8 cellular contexts compared by ENCODE assay signal in genomic region chr6:15623282-15624116, GRCh38. TPM values are rescaled to one million over a fixed set of nuclear protein-coding genes. Genes with fewer than 3 reads are reported as not detected.
DNase-seq lines count a peak whose midpoint lies in the region; ATAC-seq and TF ChIP-seq lines count a peak whose summit lies in the region.

No MANE protein-coding gene starts in this region.

- no peaks in the 10 kb centered on the region for H3K27me3 Mint-ChIP-seq in neural progenitor cell (ENCODE audit: insufficient read depth, low read depth)

- no peak for ATAC-seq in GM21423 (IDR thresholded peaks at IDR 0.05; ENCODE audit: unreplicated experiment)

- H3K4me1 Mint-ChIP-seq in neural progenitor cell, result peaks cover 22% of the 10 kb centered on the region

- H3K4me1 ChIP-seq in neural progenitor cell, result peaks cover 17% of the 10 kb centered on the region

- H3K36me3 ChIP-seq in neural progenitor cell, result no peaks in the 10 kb centered on the region

- no peak overlapping the region for H3K27ac ChIP-seq in neural progenitor cell

- H3K4me3 Mint-ChIP-seq in neural progenitor cell, result no peak overlapping the region

- H4K20me1 ChIP-seq in neural progenitor cell (ENCODE audit: low read depth), result peaks cover 4% of the 10 kb centered on the region

- H3K9ac ChIP-seq in neural progenitor cell, result no peak overlapping the region

- H3F3A ChIP-seq in neural progenitor cell (ENCODE audit: low read depth), result peaks cover 11% of the 10 kb centered on the region

- peak; percentile 81 for TF ChIP-seq CTCF in neural progenitor cell (IDR thresholded peaks at IDR 0.05)

- no peaks in the 10 kb centered on the region for H3K27me3 ChIP-seq in neural progenitor cell

- H3K27ac Mint-ChIP-seq in neural progenitor cell, result no peak overlapping the region

- no peaks in the 10 kb centered on the region for H3K9me3 Mint-ChIP-seq in neural progenitor cell

- H3K79me2 ChIP-seq in neural progenitor cell (ENCODE audit: low read depth), result no peaks in the 10 kb centered on the region

- no peaks in the 10 kb centered on the region for H3K36me3 Mint-ChIP-seq in neural progenitor cell

- H3K9me3 ChIP-seq in neural progenitor cell (ENCODE audit: low read depth), result no peaks in the 10 kb centered on the region

- DNase-seq in NCI-H82 (lab: John Stamatoyannopoulos, UW) (peak; percentile 67), NCI-H82 treated with DMSO at 0.1 percent for 48 hours (lab: John Stamatoyannopoulos, UW; ENCODE audit: unreplicated experiment) (no peak), NOMO-1 treated with DMSO at 0.1 percent for 48 hours (lab: John Stamatoyannopoulos, UW; ENCODE audit: unreplicated experiment) (peak; percentile 68), dermis blood vessel endothelial cell (peak; percentile 53), neural progenitor cell (ENCODE audit: low spot score) (no peak), RPMI8226 (no peak)
- DNase-seq in stimulated activated CD4-positive, alpha-beta T cell treated with anti-CD3 and anti-CD28 coated beads, Interleukin-1b, Interleukin-23, amount 100 ng/mL, for 48 hours, result no peak

- no peak overlapping the region for H3K4me2 ChIP-seq in neural progenitor cell

- H2AFZ ChIP-seq in neural progenitor cell (replicated peaks), result no peak overlapping the region

- H3K4me3 ChIP-seq in neural progenitor cell, result no peak overlapping the region

RNA-seq across cellular contexts. Expression of gene DTNBP1, which starts 39.3 kb away (rescaled TPM):
- 13.6 and 16.0 TPM in 2 replicates for total RNA-seq in dermis blood vessel endothelial cell
- total RNA-seq in neural progenitor cell (ENCODE audit: low replicate concordance), result 4.5 and 6.0 TPM in 2 replicates

Comparison
In these comparisons a context has a peak if more than half of its experiments do, and no peak if none do; other contexts are left out.
1. DNase-seq: peak in NCI-H82 (single experiment), NOMO-1 treated with DMSO at 0.1 percent for 48 hours (single experiment) and dermis blood vessel endothelial cell (single experiment); none in NCI-H82 treated with DMSO at 0.1 percent for 48 hours (single experiment), neural progenitor cell (single experiment), stimulated activated CD4-positive, alpha-beta T cell treated with anti-CD3 and anti-CD28 coated beads, Interleukin-1b, Interleukin-23, amount 100 ng/mL, for 48 hours (single experiment) and RPMI8226 (single experiment).